ENCODE assay signal across 1 cellular context in the genomic region with DNA sequence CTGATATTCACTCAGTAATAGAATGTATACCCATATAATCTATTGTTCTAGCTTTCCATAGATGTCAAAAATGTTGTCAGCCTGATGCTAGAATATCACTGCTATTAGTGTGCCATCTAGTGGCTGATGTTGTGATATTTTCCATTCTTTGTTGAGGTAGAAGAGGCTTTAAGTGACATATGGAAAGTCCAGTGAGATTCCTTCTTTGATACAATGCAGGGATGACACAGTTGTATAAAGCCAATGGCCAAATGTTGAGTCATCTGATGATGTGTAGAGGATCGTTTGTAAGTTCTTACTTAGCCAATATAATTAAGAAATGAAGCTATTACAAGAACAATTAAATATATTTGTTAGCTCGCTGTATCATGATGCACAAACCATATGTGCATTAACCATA.
TF ChIP-seq lines count a peak whose summit lies in the region.

No MANE protein-coding gene starts in this region.

TF ChIP-seq in H1, 55 proteins besides CTCF, POLR2A, EP300 and RAD21 (continued from another document):
- TF ChIP-seq KDM5A (IDR thresholded peaks at IDR 0.05; ENCODE audit: low read length) (no peak), HDAC6 (IDR thresholded peaks at IDR 0.05; ENCODE audit: low read depth, low read length) (no peak), POLR2AphosphoS5 (IDR thresholded peaks at IDR 0.05; ENCODE audit: low read depth, low read length) (no peak), KDM1A (IDR thresholded peaks at IDR 0.05; ENCODE audit: borderline replicate concordance, low read length) (no peak), BRCA1 (IDR thresholded peaks at IDR 0.05; ENCODE audit: low read depth, low read length) (no peak), RNF2 (IDR thresholded peaks at IDR 0.05; ENCODE audit: borderline replicate concordance, low read depth, low read length, missing control alignments, poor library complexity, severe bottlenecking) (no peak), SP4 (IDR thresholded peaks at IDR 0.05; ENCODE audit: low read length) (no peak), SIRT6 (IDR thresholded peaks at IDR 0.05; ENCODE audit: low read length) (no peak)
- TF ChIP-seq, protein P1, sequence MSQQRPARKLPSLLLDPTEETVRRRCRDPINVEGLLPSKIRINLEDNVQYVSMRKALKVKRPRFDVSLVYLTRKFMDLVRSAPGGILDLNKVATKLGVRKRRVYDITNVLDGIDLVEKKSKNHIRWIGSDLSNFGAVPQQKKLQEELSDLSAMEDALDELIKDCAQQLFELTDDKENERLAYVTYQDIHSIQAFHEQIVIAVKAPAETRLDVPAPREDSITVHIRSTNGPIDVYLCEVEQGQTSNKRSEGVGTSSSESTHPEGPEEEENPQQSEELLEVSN (IDR thresholded peaks at IDR 0.05): no peak
